Comparison of ENCODE assay signal across 1 cellular context in genomic region chr2:21043744-21044532, GRCh38.
TF ChIP-seq lines count a peak whose summit lies in the region.

A gene with protein sequence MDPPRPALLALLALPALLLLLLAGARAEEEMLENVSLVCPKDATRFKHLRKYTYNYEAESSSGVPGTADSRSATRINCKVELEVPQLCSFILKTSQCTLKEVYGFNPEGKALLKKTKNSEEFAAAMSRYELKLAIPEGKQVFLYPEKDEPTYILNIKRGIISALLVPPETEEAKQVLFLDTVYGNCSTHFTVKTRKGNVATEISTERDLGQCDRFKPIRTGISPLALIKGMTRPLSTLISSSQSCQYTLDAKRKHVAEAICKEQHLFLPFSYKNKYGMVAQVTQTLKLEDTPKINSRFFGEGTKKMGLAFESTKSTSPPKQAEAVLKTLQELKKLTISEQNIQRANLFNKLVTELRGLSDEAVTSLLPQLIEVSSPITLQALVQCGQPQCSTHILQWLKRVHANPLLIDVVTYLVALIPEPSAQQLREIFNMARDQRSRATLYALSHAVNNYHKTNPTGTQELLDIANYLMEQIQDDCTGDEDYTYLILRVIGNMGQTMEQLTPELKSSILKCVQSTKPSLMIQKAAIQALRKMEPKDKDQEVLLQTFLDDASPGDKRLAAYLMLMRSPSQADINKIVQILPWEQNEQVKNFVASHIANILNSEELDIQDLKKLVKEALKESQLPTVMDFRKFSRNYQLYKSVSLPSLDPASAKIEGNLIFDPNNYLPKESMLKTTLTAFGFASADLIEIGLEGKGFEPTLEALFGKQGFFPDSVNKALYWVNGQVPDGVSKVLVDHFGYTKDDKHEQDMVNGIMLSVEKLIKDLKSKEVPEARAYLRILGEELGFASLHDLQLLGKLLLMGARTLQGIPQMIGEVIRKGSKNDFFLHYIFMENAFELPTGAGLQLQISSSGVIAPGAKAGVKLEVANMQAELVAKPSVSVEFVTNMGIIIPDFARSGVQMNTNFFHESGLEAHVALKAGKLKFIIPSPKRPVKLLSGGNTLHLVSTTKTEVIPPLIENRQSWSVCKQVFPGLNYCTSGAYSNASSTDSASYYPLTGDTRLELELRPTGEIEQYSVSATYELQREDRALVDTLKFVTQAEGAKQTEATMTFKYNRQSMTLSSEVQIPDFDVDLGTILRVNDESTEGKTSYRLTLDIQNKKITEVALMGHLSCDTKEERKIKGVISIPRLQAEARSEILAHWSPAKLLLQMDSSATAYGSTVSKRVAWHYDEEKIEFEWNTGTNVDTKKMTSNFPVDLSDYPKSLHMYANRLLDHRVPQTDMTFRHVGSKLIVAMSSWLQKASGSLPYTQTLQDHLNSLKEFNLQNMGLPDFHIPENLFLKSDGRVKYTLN (N-terminal part only) (minus strand): TSS chr2:21044073. CDS start chr2:21043945, 128 bp downstream.

TF ChIP-seq in HepG2, 621 proteins besides CTCF, POLR2A, EP300 and RAD21 (continued from another document and continues in another):
- no peak for TF ChIP-seq BCLAF1 (IDR thresholded peaks at IDR 0.05)
- TF ChIP-seq BRD4 (CRISPR knock-in tag; IDR thresholded peaks at IDR 0.05) = no peak
- 0 out of 2 replicates have a peak, but pooled peaks have one; percentile 78 for TF ChIP-seq REXO4 (CRISPR knock-in tag; IDR thresholded peaks at IDR 0.05; ENCODE audit: borderline replicate concordance)
- TF ChIP-seq, protein P1, sequence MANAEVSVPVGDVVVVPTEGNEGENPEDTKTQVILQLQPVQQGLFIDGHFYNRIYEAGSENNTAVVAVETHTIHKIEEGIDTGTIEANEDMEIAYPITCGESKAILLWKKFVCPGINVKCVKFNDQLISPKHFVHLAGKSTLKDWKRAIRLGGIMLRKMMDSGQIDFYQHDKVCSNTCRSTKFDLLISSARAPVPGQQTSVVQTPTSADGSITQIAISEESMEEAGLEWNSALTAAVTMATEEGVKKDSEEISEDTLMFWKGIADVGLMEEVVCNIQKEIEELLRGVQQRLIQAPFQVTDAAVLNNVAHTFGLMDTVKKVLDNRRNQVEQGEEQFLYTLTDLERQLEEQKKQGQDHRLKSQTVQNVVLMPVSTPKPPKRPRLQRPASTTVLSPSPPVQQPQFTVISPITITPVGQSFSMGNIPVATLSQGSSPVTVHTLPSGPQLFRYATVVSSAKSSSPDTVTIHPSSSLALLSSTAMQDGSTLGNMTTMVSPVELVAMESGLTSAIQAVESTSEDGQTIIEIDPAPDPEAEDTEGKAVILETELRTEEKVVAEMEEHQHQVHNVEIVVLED (CRISPR knock-in tag; IDR thresholded peaks at IDR 0.05; ENCODE audit: borderline replicate concordance) = no peak; the same call in none of the 2 replicates
- TF ChIP-seq PHF20 (CRISPR knock-in tag; IDR thresholded peaks at IDR 0.05) = no peak
- peak; percentile 89 for TF ChIP-seq TP53 (CRISPR knock-in tag; conservative IDR thresholded peaks at IDR 0.05)
- peak; percentile 96 for TF ChIP-seq TAF15 (IDR thresholded peaks at IDR 0.05; ENCODE audit: low read depth, low read length, poor library complexity, severe bottlenecking)
- TF ChIP-seq SOX6 (IDR thresholded peaks at IDR 0.05) = no peak
- TF ChIP-seq SOX6 (CRISPR knock-in tag; IDR thresholded peaks at IDR 0.05) = peak; percentile 83
- no peak for TF ChIP-seq ZNF468 (CRISPR knock-in tag; IDR thresholded peaks at IDR 0.05)
- TF ChIP-seq, protein P2, sequence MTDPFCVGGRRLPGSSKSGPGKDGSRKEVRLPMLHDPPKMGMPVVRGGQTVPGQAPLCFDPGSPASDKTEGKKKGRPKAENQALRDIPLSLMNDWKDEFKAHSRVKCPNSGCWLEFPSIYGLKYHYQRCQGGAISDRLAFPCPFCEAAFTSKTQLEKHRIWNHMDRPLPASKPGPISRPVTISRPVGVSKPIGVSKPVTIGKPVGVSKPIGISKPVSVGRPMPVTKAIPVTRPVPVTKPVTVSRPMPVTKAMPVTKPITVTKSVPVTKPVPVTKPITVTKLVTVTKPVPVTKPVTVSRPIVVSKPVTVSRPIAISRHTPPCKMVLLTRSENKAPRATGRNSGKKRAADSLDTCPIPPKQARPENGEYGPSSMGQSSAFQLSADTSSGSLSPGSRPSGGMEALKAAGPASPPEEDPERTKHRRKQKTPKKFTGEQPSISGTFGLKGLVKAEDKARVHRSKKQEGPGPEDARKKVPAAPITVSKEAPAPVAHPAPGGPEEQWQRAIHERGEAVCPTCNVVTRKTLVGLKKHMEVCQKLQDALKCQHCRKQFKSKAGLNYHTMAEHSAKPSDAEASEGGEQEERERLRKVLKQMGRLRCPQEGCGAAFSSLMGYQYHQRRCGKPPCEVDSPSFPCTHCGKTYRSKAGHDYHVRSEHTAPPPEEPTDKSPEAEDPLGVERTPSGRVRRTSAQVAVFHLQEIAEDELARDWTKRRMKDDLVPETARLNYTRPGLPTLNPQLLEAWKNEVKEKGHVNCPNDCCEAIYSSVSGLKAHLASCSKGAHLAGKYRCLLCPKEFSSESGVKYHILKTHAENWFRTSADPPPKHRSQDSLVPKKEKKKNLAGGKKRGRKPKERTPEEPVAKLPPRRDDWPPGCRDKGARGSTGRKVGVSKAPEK (CRISPR knock-in tag; IDR thresholded peaks at IDR 0.05; ENCODE audit: borderline replicate concordance) = no peak
- peak; percentile 80 for TF ChIP-seq FOSL2 (CRISPR knock-in tag; IDR thresholded peaks at IDR 0.05)
- TF ChIP-seq ZNF451 (CRISPR knock-in tag; IDR thresholded peaks at IDR 0.05) = peak; percentile 97
- peak; percentile 90; the same call in 1 of the 2 replicates for TF ChIP-seq ETV5 (CRISPR knock-in tag; IDR thresholded peaks at IDR 0.05; ENCODE audit: borderline replicate concordance)
- TF ChIP-seq UBTF (CRISPR knock-in tag; IDR thresholded peaks at IDR 0.05) = peak; percentile 70
- peak; percentile 73; the same call in 1 of the 2 replicates for TF ChIP-seq ONECUT2 (CRISPR knock-in tag; IDR thresholded peaks at IDR 0.05)
- TF ChIP-seq POGZ (CRISPR knock-in tag; IDR thresholded peaks at IDR 0.05) = peak; percentile 95
- peak; percentile 53; the same call in 1 of the 2 replicates for TF ChIP-seq BHLHE40 (IDR thresholded peaks at IDR 0.05; ENCODE audit: low read length)
- peak; percentile 86 for TF ChIP-seq IRF2 (CRISPR knock-in tag; IDR thresholded peaks at IDR 0.05)
- peak; percentile 94 for TF ChIP-seq ZNF709 (CRISPR knock-in tag; IDR thresholded peaks at IDR 0.05)
- peak; percentile 83 for TF ChIP-seq NAIF1 (CRISPR knock-in tag; IDR thresholded peaks at IDR 0.05; ENCODE audit: borderline replicate concordance)
- TF ChIP-seq CHCHD3 (CRISPR knock-in tag; IDR thresholded peaks at IDR 0.05) = peak; percentile 91; the same call in 1 of the 2 replicates
- TF ChIP-seq PAF1 (CRISPR knock-in tag; IDR thresholded peaks at IDR 0.05) = no peak
- peak; percentile 72; the same call in 1 of the 2 replicates for TF ChIP-seq ZKSCAN1 (IDR thresholded peaks at IDR 0.05; ENCODE audit: low read length)
- TF ChIP-seq, protein P3, sequence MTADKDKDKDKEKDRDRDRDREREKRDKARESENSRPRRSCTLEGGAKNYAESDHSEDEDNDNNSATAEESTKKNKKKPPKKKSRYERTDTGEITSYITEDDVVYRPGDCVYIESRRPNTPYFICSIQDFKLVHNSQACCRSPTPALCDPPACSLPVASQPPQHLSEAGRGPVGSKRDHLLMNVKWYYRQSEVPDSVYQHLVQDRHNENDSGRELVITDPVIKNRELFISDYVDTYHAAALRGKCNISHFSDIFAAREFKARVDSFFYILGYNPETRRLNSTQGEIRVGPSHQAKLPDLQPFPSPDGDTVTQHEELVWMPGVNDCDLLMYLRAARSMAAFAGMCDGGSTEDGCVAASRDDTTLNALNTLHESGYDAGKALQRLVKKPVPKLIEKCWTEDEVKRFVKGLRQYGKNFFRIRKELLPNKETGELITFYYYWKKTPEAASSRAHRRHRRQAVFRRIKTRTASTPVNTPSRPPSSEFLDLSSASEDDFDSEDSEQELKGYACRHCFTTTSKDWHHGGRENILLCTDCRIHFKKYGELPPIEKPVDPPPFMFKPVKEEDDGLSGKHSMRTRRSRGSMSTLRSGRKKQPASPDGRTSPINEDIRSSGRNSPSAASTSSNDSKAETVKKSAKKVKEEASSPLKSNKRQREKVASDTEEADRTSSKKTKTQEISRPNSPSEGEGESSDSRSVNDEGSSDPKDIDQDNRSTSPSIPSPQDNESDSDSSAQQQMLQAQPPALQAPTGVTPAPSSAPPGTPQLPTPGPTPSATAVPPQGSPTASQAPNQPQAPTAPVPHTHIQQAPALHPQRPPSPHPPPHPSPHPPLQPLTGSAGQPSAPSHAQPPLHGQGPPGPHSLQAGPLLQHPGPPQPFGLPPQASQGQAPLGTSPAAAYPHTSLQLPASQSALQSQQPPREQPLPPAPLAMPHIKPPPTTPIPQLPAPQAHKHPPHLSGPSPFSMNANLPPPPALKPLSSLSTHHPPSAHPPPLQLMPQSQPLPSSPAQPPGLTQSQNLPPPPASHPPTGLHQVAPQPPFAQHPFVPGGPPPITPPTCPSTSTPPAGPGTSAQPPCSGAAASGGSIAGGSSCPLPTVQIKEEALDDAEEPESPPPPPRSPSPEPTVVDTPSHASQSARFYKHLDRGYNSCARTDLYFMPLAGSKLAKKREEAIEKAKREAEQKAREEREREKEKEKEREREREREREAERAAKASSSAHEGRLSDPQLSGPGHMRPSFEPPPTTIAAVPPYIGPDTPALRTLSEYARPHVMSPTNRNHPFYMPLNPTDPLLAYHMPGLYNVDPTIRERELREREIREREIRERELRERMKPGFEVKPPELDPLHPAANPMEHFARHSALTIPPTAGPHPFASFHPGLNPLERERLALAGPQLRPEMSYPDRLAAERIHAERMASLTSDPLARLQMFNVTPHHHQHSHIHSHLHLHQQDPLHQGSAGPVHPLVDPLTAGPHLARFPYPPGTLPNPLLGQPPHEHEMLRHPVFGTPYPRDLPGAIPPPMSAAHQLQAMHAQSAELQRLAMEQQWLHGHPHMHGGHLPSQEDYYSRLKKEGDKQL (CRISPR knock-in tag; IDR thresholded peaks at IDR 0.05; ENCODE audit: low read depth) = peak; percentile 88
- no peak for TF ChIP-seq ZNF207 (IDR thresholded peaks at IDR 0.05; ENCODE audit: borderline replicate concordance)
- TF ChIP-seq TAF1 (CRISPR knock-in tag; IDR thresholded peaks at IDR 0.05) = peak; percentile 89
- TF ChIP-seq BCL3 (CRISPR knock-in tag; IDR thresholded peaks at IDR 0.05) = peak; percentile 32; the same call in 1 of the 2 replicates
- TF ChIP-seq, protein P4, sequence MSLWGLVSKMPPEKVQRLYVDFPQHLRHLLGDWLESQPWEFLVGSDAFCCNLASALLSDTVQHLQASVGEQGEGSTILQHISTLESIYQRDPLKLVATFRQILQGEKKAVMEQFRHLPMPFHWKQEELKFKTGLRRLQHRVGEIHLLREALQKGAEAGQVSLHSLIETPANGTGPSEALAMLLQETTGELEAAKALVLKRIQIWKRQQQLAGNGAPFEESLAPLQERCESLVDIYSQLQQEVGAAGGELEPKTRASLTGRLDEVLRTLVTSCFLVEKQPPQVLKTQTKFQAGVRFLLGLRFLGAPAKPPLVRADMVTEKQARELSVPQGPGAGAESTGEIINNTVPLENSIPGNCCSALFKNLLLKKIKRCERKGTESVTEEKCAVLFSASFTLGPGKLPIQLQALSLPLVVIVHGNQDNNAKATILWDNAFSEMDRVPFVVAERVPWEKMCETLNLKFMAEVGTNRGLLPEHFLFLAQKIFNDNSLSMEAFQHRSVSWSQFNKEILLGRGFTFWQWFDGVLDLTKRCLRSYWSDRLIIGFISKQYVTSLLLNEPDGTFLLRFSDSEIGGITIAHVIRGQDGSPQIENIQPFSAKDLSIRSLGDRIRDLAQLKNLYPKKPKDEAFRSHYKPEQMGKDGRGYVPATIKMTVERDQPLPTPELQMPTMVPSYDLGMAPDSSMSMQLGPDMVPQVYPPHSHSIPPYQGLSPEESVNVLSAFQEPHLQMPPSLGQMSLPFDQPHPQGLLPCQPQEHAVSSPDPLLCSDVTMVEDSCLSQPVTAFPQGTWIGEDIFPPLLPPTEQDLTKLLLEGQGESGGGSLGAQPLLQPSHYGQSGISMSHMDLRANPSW (CRISPR knock-in tag; IDR thresholded peaks at IDR 0.05; ENCODE audit: borderline replicate concordance) = 0 out of 2 replicates have a peak, but pooled peaks have one; percentile 91
- TF ChIP-seq TEAD3 (CRISPR knock-in tag; optimal IDR thresholded peaks at IDR 0.05; ENCODE audit: borderline replicate concordance) = peak; percentile 81
- TF ChIP-seq ZNF569 (CRISPR knock-in tag; IDR thresholded peaks at IDR 0.05; ENCODE audit: borderline replicate concordance) = peak; percentile 40; the same call in 1 of the 2 replicates
- TF ChIP-seq PCBP1 (IDR thresholded peaks at IDR 0.05; ENCODE audit: borderline replicate concordance, low read depth, low read length) = peak; percentile 74; the same call in 1 of the 2 replicates
